Comparison of ENCODE assay signal across 12 cellular contexts in the genomic region with DNA sequence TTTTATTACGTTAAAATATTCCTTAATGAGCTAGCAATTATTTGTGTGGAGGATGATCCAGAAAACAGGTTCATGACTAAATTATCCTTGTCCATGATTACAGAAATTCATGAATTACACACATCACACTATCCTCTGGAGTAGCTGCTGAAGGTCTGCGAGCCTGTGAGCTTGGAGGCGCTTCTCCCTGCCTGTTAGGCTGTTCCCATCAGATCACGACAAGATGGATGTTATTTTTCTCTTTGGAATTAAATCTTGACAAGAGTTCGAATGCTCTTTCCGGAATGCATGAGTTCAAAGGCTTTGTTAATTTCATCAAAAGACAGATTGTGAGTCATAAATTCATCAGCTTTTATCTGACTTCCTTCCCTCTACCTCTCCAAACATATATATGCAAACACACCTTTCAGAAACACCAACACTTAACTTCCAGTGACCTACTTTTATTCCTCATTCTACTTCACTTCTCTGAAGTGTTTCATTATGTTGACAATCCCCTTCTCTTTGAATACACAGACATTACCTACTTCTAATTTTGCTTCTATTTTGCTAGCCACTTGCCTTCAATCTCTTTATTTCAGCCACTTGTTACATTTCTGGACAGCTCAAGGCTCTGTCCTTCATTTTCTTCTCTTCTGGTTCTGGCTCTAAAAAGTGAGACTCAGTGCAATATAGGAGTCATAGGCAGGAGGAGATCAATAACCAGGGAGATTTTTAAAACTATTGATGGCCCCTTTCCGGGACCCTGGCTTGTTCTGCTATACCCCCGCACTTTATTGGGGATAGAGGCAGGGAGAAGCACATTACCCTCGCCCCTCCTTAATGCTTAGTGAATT.
A peak's percentile ranks its signal among the peaks of the same experiment; 100 is the strongest.
DNase-seq lines count a peak whose midpoint lies in the region; ATAC-seq and TF ChIP-seq lines count a peak whose summit lies in the region.
"Had no signal": no experiment of that assay in that cellular context is flagged by ENCODE, and none has a peak within 500 bp of the region (broad histone marks: within the 10 kb centered on the region; RNA-seq: fewer than 3 reads in every experiment).

No MANE protein-coding gene starts in this region.

- peaks cover 8% of the 10 kb centered on the region for H3K9me3 Mint-ChIP-seq in activated CD4-positive, alpha-beta T cell treated with anti-CD3 and anti-CD28 coated beads for 36 hours (ENCODE audit: low read depth)
- H3K9me3 Mint-ChIP-seq in dendritic cell treated with granulocyte-macrophage colony-stimulating factor and Interleukin-4, amounts not matched to agents 40 ng/mL and 50 ng/mL, for 4 days, result no peaks in the 10 kb centered on the region
- peaks cover 5% of the 10 kb centered on the region for H3K9me3 Mint-ChIP-seq in stimulated activated effector memory CD8-positive, alpha-beta T cell treated with anti-CD3 and anti-CD28 coated beads, Interleukin-12 subunit alpha, Interleukin-12 subunit beta, amount 100 ng/mL, for 72 hours
- no peaks in the 10 kb centered on the region for H3K9me3 Mint-ChIP-seq in osteocyte (ENCODE audit: unreplicated experiment)

- no peak for DNase-seq in activated CD4-positive, alpha-beta T cell treated with anti-CD3 and anti-CD28 coated beads for 36 hours
- no peak for DNase-seq in activated CD4-positive, alpha-beta T cell treated with anti-CD3 and anti-CD28 coated beads, Interleukin-2, amount 50 U/mL, for 48 hours
- DNase-seq in SHP77 treated with DMSO at 0.1 percent for 48 hours (lab: John Stamatoyannopoulos, UW) (peak; percentile 42), osteocyte (ENCODE audit: extremely low spot score, unreplicated experiment) (no peak)
- DNase-seq in stimulated activated effector memory CD8-positive, alpha-beta T cell treated with anti-CD3 and anti-CD28 coated beads, Interleukin-12 subunit alpha, Interleukin-12 subunit beta, amount 100 ng/mL, for 72 hours (ENCODE audit: low spot score in 2 of 2), result no peak
- no peak for DNase-seq in stimulated activated CD4-positive, alpha-beta T cell treated with anti-CD3 and anti-CD28 coated beads, Interleukin-2, amount 100 ng/mL, for 24 hours
- DNase-seq: erythroblast; Karpas-422; stimulated activated CD4-positive, alpha-beta T cell treated with anti-CD3 and anti-CD28 coated beads, Interleukin-12 subunit alpha, Interleukin-12 subunit beta, amount 100 ng/mL, for 4 hours had no signal

- H3K27me3 Mint-ChIP-seq in activated CD4-positive, alpha-beta T cell treated with anti-CD3 and anti-CD28 coated beads for 36 hours, result no peaks in the 10 kb centered on the region
- no peaks in the 10 kb centered on the region for H3K27me3 Mint-ChIP-seq in dendritic cell treated with granulocyte-macrophage colony-stimulating factor and Interleukin-4, amounts not matched to agents 40 ng/mL and 50 ng/mL, for 4 days
- no peaks in the 10 kb centered on the region for H3K27me3 Mint-ChIP-seq in osteocyte (ENCODE audit: unreplicated experiment)

- POLR2A ChIA-PET in activated CD4-positive, alpha-beta T cell treated with anti-CD3 and anti-CD28 coated beads for 36 hours (lab: Charles Lee), result no interaction called here

- no peak overlapping the region for H3K4me3 Mint-ChIP-seq in activated CD4-positive, alpha-beta T cell treated with anti-CD3 and anti-CD28 coated beads for 36 hours
- H3K4me3 Mint-ChIP-seq in dendritic cell treated with granulocyte-macrophage colony-stimulating factor and Interleukin-4, amounts not matched to agents 40 ng/mL and 50 ng/mL, for 4 days, result no peak overlapping the region
- peak overlapping the region; percentile 10 for H3K4me3 Mint-ChIP-seq in stimulated activated effector memory CD8-positive, alpha-beta T cell treated with anti-CD3 and anti-CD28 coated beads, Interleukin-12 subunit alpha, Interleukin-12 subunit beta, amount 100 ng/mL, for 72 hours
- no peak overlapping the region for H3K4me3 Mint-ChIP-seq in osteocyte (ENCODE audit: unreplicated experiment)
- H3K4me3 Mint-ChIP-seq: GM23338 had no signal

- H3K36me3 Mint-ChIP-seq in activated CD4-positive, alpha-beta T cell treated with anti-CD3 and anti-CD28 coated beads for 36 hours (ENCODE audit: low read depth), result peaks cover 4% of the 10 kb centered on the region
- H3K36me3 Mint-ChIP-seq in dendritic cell treated with granulocyte-macrophage colony-stimulating factor and Interleukin-4, amounts not matched to agents 40 ng/mL and 50 ng/mL, for 4 days (ENCODE audit: low read depth), result no peaks in the 10 kb centered on the region
- H3K36me3 Mint-ChIP-seq in stimulated activated effector memory CD8-positive, alpha-beta T cell treated with anti-CD3 and anti-CD28 coated beads, Interleukin-12 subunit alpha, Interleukin-12 subunit beta, amount 100 ng/mL, for 72 hours, result no peaks in the 10 kb centered on the region
- no peaks in the 10 kb centered on the region for H3K36me3 Mint-ChIP-seq in osteocyte (ENCODE audit: unreplicated experiment)

- CTCF ChIA-PET in activated CD4-positive, alpha-beta T cell treated with anti-CD3 and anti-CD28 coated beads for 36 hours (lab: Charles Lee), result interaction anchor here (0.6 kb wide), 1 partner anchor 170 kb away, joined by 4 read pairs; no protein-coding TSS in a partner anchor

- ATAC-seq in activated CD4-positive, alpha-beta T cell treated with anti-CD3 and anti-CD28 coated beads for 36 hours, result peak; percentile 81
- ATAC-seq in stimulated activated effector memory CD8-positive, alpha-beta T cell treated with anti-CD3 and anti-CD28 coated beads, Interleukin-12 subunit alpha, Interleukin-12 subunit beta, amount 100 ng/mL, for 72 hours, result peak; percentile 55
- no peak for ATAC-seq in HG03520 (IDR thresholded peaks at IDR 0.05; ENCODE audit: unreplicated experiment)
- ATAC-seq: GM23338 had no signal

- intact Hi-C loops in activated CD4-positive, alpha-beta T cell treated with anti-CD3 and anti-CD28 coated beads for 36 hours (cut with DNase I, micrococcal nuclease), result loop anchor here in 1 of 2 experiments (10.0 kb wide), 2 partner anchors 534 to 724 kb away; no protein-coding TSS in a partner anchor
- intact Hi-C loops in dendritic cell treated with granulocyte-macrophage colony-stimulating factor and Interleukin-4, amounts not matched to agents 40 ng/mL and 50 ng/mL, for 4 days (cut with micrococcal nuclease), result loop anchor here (10.0 kb wide), 1 partner anchor 274 kb away; a partner anchor contains a TSS

- H3K4me1 Mint-ChIP-seq in activated CD4-positive, alpha-beta T cell treated with anti-CD3 and anti-CD28 coated beads for 36 hours, result peaks cover 47% of the 10 kb centered on the region
- peaks cover 37% of the 10 kb centered on the region for H3K4me1 Mint-ChIP-seq in dendritic cell treated with granulocyte-macrophage colony-stimulating factor and Interleukin-4, amounts not matched to agents 40 ng/mL and 50 ng/mL, for 4 days (ENCODE audit: low read depth)
- H3K4me1 Mint-ChIP-seq in stimulated activated effector memory CD8-positive, alpha-beta T cell treated with anti-CD3 and anti-CD28 coated beads, Interleukin-12 subunit alpha, Interleukin-12 subunit beta, amount 100 ng/mL, for 72 hours, result peaks cover 54% of the 10 kb centered on the region
- H3K4me1 Mint-ChIP-seq in osteocyte (ENCODE audit: unreplicated experiment), result peaks cover 12% of the 10 kb centered on the region
- H3K4me1 Mint-ChIP-seq: GM23338 had no signal

- no peak for TF ChIP-seq CTCF in osteocyte (IDR thresholded peaks at IDR 0.05)

- peak overlapping the region; percentile 61 for H3K27ac Mint-ChIP-seq in activated CD4-positive, alpha-beta T cell treated with anti-CD3 and anti-CD28 coated beads for 36 hours
- peak overlapping the region; percentile 35 for H3K27ac Mint-ChIP-seq in dendritic cell treated with granulocyte-macrophage colony-stimulating factor and Interleukin-4, amounts not matched to agents 40 ng/mL and 50 ng/mL, for 4 days
- H3K27ac Mint-ChIP-seq in stimulated activated effector memory CD8-positive, alpha-beta T cell treated with anti-CD3 and anti-CD28 coated beads, Interleukin-12 subunit alpha, Interleukin-12 subunit beta, amount 100 ng/mL, for 72 hours, result peak overlapping the region; percentile 77
- no peak overlapping the region for H3K27ac Mint-ChIP-seq in osteocyte (ENCODE audit: unreplicated experiment)
- H3K27ac Mint-ChIP-seq: GM23338 had no signal
